In the genomic region with DNA sequence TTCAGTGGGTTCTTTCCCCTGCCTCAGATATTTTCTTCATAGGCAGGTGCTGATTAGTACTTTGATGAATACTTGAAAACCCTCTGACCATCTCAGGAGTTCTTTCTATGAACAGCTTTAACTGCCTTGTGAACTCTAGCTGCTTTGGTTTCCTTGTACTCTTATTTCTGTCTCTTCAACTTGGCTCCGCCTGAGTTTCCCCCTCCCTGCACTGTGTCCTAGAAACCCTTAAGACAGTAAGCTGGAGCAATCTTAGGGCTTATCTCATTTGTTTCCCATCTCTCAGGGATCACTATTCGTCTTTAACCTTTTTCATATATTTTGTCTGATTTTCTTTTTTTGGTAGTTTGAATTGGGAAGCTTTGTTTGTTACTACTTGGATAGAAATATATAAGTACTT, we compare ENCODE assay signal across 18 cellular contexts.
DNase-seq lines count a peak whose midpoint lies in the region; ATAC-seq, FAIRE-seq and TF ChIP-seq lines count a peak whose summit lies in the region.
"Had no signal": no experiment of that assay in that cellular context is flagged by ENCODE, and none has a peak within 500 bp of the region (broad histone marks: within the 10 kb centered on the region; RNA-seq: fewer than 3 reads in every experiment).

No MANE protein-coding gene starts in this region.

- intact Hi-C loops in sciatic nerve (cut with DNase I): no loop called here

- H3K9ac ChIP-seq in HUES48 (ENCODE audit: low read depth, low read length): no peak overlapping the region
- no peak overlapping the region for H3K9ac ChIP-seq in iPS-18a (ENCODE audit: low read length)

- H3K4me1 ChIP-seq in HUES48 (ENCODE audit: control insufficient read depth, insufficient read depth, low read length) (peaks cover 36% of the 10 kb centered on the region), iPS-18a (ENCODE audit: control insufficient read depth, low read depth, low read length) (peaks cover 20% of the 10 kb centered on the region)

- peak; percentile 67 for FAIRE-seq in D721Med (lab: Jason Lieb, UNC)
- FAIRE-seq: K562 had no signal

- DNase-seq in D721Med (ENCODE audit: insufficient read length, low spot score) (no peak), sciatic nerve (ENCODE audit: low spot score) (no peak)
- no peak for DNase-seq in stimulated activated naive CD8-positive, alpha-beta T cell treated with anti-CD3 and anti-CD28 coated beads, Interleukin-15, Interleukin-2, amounts not matched to agents 100 U/mL and 50 U/mL, for 24 hours
- no peak for DNase-seq in activated naive CD4-positive, alpha-beta T cell treated with anti-CD3 and anti-CD28 coated beads, Interleukin-2, amount 50 U/mL, for 16 hours
- no peak for DNase-seq in stimulated activated naive CD4-positive, alpha-beta T cell (lab: John Stamatoyannopoulos, UW)
- DNase-seq: ACHN, AML-193, COR-L47, NCI-H1417, NCI-H1930, NCI-H2171, NCI-H446, NCI-H69 had no signal

- no peaks in the 10 kb centered on the region for H3K27me3 ChIP-seq in HUES48 (ENCODE audit: control insufficient read depth, insufficient read depth, low read length)
- no peaks in the 10 kb centered on the region for H3K27me3 ChIP-seq in iPS-18a (ENCODE audit: control insufficient read depth, insufficient read depth, low read length)

- H3K9me3 ChIP-seq in HUES48 (ENCODE audit: control insufficient read depth, insufficient read depth, low read length) (no peaks in the 10 kb centered on the region), iPS-18a (ENCODE audit: control insufficient read depth, low read depth, low read length) (no peaks in the 10 kb centered on the region)

- ATAC-seq in sciatic nerve: peak; percentile 48
- ATAC-seq in stimulated activated naive CD8-positive, alpha-beta T cell treated with anti-CD3 and anti-CD28 coated beads, Interleukin-15, Interleukin-2, amounts not matched to agents 100 U/mL and 50 U/mL, for 24 hours: no peak
- ATAC-seq: HCT116, K562 had no signal

- no peak for TF ChIP-seq CTCF in D721Med (IDR thresholded peaks at IDR 0.05; ENCODE audit: insufficient read depth, missing control alignments)

- H3K36me3 ChIP-seq in HUES48 (ENCODE audit: control insufficient read depth, insufficient read depth, low read length) (peaks cover 43% of the 10 kb centered on the region), iPS-18a (ENCODE audit: control insufficient read depth, low read depth, low read length) (peaks cover 29% of the 10 kb centered on the region)

- H3K4me3 ChIP-seq in HUES48 (ENCODE audit: low read depth, low read length) (no peak overlapping the region), iPS-18a (ENCODE audit: low read length) (no peak overlapping the region)
- H3K4me3 ChIP-seq: K562 had no signal

- H3K27ac ChIP-seq in HUES48 (ENCODE audit: low read depth, low read length): peak overlapping the region; percentile 21
- H3K27ac ChIP-seq in iPS-18a (ENCODE audit: low read length): peak overlapping the region; percentile 6
- H3K27ac ChIP-seq: RWPE1 had no signal
